ENCODE assay signal across 13 cellular contexts in the genomic region with DNA sequence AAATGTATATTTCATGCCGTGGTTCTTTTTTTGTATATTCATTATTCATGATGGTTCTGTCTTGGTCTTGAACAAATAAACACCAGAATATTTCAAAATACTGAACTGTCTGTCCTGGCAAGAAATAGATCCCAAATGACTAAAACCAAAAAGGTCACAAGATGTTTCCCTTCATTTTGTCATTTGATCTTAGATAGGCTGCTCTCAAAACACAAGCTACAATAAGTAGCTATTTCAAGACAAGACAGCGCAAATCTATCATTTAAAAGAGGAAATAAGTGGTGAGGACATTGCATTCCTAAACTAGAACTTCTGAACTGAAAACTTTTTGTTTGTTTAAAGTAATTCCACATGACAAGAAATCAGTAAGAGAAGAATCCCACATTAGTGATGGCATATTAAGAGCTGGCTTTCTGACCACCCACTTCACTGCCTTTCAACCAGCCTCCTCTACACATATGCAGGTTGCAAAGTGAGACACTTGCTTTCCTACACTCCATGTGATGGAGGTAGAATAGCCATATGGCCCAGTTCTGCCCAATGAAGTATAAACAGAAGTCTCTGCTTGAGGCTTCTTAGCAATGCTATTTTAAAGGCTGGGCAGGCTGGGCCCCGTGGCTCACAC. TPM values are rescaled to one million over a fixed set of nuclear protein-coding genes. Genes with fewer than 3 reads are reported as not detected.
DNase-seq lines count a peak whose midpoint lies in the region; ATAC-seq and TF ChIP-seq lines count a peak whose summit lies in the region.
"Had no signal": no experiment of that assay in that cellular context is flagged by ENCODE, and none has a peak within 500 bp of the region (broad histone marks: within the 10 kb centered on the region; RNA-seq: fewer than 3 reads in every experiment).

No MANE protein-coding gene starts in this region.

- H3K36me3 ChIP-seq in smooth muscle cell (ENCODE audit: low read depth), result no peaks in the 10 kb centered on the region
- H3K36me3 ChIP-seq: cardiac muscle cell had no signal

- H4K20me1 ChIP-seq in smooth muscle cell (ENCODE audit: low read depth), result no peaks in the 10 kb centered on the region

- intact Hi-C loops in left ventricle myocardium superior (cut with micrococcal nuclease), result no loop called here

- peaks cover 12% of the 10 kb centered on the region for H3F3A ChIP-seq in smooth muscle cell (ENCODE audit: low read depth)

- peak overlapping the region; percentile 62 for H2AFZ ChIP-seq in smooth muscle cell (ENCODE audit: low read depth)

- peaks cover 8 to 13% (median 9%) of the 10 kb centered on the region in 3 donors for H3K4me1 Mint-ChIP-seq in IgD-negative memory B cell

- no peak for TF ChIP-seq CTCF in smooth muscle cell (IDR thresholded peaks at IDR 0.05; ENCODE audit: borderline replicate concordance, insufficient read depth, poor library complexity, severe bottlenecking)

- H3K9me3 Mint-ChIP-seq in IgD-negative memory B cell, result peaks cover 0 to 5% (median 0%) of the 10 kb centered on the region in 3 donors
- H3K9me3 Mint-ChIP-seq: activated T-helper 2 cell treated with anti-CD3 and anti-CD28 coated beads, Interferon-gamma antibody, Interleukin-2, Interleukin-4, amounts not matched to agents 10 μg/mL and 5 μg/mL and 100 μg/mL, durations not matched to agents 14 hours and 24 hours and 36 hours had no signal

- peaks cover 12% of the 10 kb centered on the region for H3K4me1 ChIP-seq in smooth muscle cell (ENCODE audit: low read depth)
- H3K4me1 ChIP-seq: foreskin keratinocyte had no signal

- no peak overlapping the region for H3K9ac ChIP-seq in smooth muscle cell (ENCODE audit: low read depth)

- peak overlapping the region in 2 of 3 donors; percentile 16 to 37 for H3K27ac Mint-ChIP-seq in IgD-negative memory B cell
- H3K27ac Mint-ChIP-seq: activated T-helper 2 cell treated with anti-CD3 and anti-CD28 coated beads, Interferon-gamma antibody, Interleukin-2, Interleukin-4, amounts not matched to agents 10 μg/mL and 5 μg/mL and 100 μg/mL, durations not matched to agents 14 hours and 24 hours and 36 hours had no signal

- H3K27ac ChIP-seq in angular gyrus (ENCODE audit: low read depth, low read length) (peak overlapping the region; percentile 25), smooth muscle cell (ENCODE audit: low read depth) (peak overlapping the region; percentile 54)
- H3K27ac ChIP-seq: cardiac muscle cell, foreskin keratinocyte had no signal

- H3K79me2 ChIP-seq in smooth muscle cell (ENCODE audit: low read depth), result no peaks in the 10 kb centered on the region

- DNase-seq in left ventricle myocardium superior (no peak), smooth muscle cell (lab: John Stamatoyannopoulos, UW; ENCODE audit: unreplicated experiment) (no peak), HT-29 (ENCODE audit: low spot score) (no peak), inferior parietal cortex (ENCODE audit: extremely low spot score) (no peak)
- DNase-seq in activated T-cell treated with anti-CD3 and anti-CD28 coated beads, Interleukin-2, amount 50 U/mL, for 1 hour, result no peak
- DNase-seq: activated CD4-positive, alpha-beta T cell treated with anti-CD3 and anti-CD28 coated beads for 4 hours; foreskin keratinocyte; left colon; posterior cingulate gyrus had no signal

- no peaks in the 10 kb centered on the region for H3K36me3 Mint-ChIP-seq in IgD-negative memory B cell

- peak overlapping the region; percentile 24 for H3K4me2 ChIP-seq in smooth muscle cell

- H3K9me3 ChIP-seq in smooth muscle cell (replicated peaks; ENCODE audit: low read depth), result peaks cover 4% of the 10 kb centered on the region

- 62% methylated on average over 3 of the region's 3 CpGs for WGBS in smooth muscle cell (ENCODE audit: low lambda C conversion rate)

- H3K27me3 Mint-ChIP-seq in IgD-negative memory B cell, result no peaks in the 10 kb centered on the region

- H3K27me3 ChIP-seq in smooth muscle cell (ENCODE audit: low read depth), result no peaks in the 10 kb centered on the region
- H3K27me3 ChIP-seq: cardiac muscle cell, foreskin keratinocyte had no signal

- peak; percentile 82 for ATAC-seq in left ventricle myocardium superior
- ATAC-seq: foreskin keratinocyte, left colon had no signal

- no peak overlapping the region for H3K4me3 ChIP-seq in smooth muscle cell
- H3K4me3 ChIP-seq: cardiac muscle cell had no signal

- H3K4me3 Mint-ChIP-seq in IgD-negative memory B cell, result no peak overlapping the region

RNA-seq across cellular contexts. Expression of gene CCDC28A, which starts 54.4 kb away (rescaled TPM):
- 39.5 TPM for polyA plus RNA-seq in IgD-negative memory B cell
- 9.0 TPM for total RNA-seq in left ventricle myocardium superior
- 9.5 and 13.9 TPM in 2 replicates for total RNA-seq in smooth muscle cell
- 12.3 and 13.2 TPM in 2 replicates for polyA plus RNA-seq in smooth muscle cell
- total RNA-seq in HT-29 (2014; rRNA removed; shearing (Covaris generic)), result 8.4 and 11.6 TPM in 2 replicates
